8 cellular contexts compared by ENCODE assay signal in the genomic region with DNA sequence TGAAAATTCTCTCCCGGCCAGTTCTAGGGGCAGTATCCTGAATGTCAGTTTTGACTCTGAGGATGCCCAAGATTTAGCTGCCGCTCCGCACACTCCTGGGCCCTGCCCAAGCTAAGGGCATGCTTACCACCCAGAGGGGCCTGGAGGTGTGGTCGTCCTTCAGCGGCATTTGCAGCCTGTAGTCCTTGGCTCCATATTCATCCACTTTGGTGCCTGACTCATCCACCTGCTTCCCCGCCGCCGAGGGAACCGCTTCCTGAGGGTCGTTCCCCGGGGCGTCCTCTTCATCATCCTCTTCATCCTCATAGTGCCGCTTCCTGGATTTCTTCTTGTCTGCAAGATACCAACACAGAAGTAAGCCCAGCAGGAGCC. TPM values are rescaled to one million over a fixed set of nuclear protein-coding genes. Genes with fewer than 3 reads are reported as not detected.
DNase-seq lines count a peak whose midpoint lies in the region; ATAC-seq and TF ChIP-seq lines count a peak whose summit lies in the region.

No MANE protein-coding gene starts in this region.

- no peak for TF ChIP-seq POLR2A in prostate gland (IDR thresholded peaks at IDR 0.05)

- peak overlapping the region; percentile 42 to 77 for H3K27ac ChIP-seq in prostate gland

- H3K9me3 Mint-ChIP-seq in activated B cell treated with CpG ODN at 0.5 μM for 24 hours, result no peaks in the 10 kb centered on the region
- no peaks in the 10 kb centered on the region for H3K9me3 Mint-ChIP-seq in glutamatergic neuron (ENCODE audit: unreplicated experiment)

- peak overlapping the region; percentile 95 for H3K27ac Mint-ChIP-seq in activated B cell treated with CpG ODN at 0.5 μM for 24 hours
- H3K27ac Mint-ChIP-seq in glutamatergic neuron (ENCODE audit: unreplicated experiment), result peak overlapping the region; percentile 52

- no peak for ATAC-seq in activated B cell treated with CpG ODN at 0.5 μM for 24 hours (ENCODE audit: low read depth)
- ATAC-seq in GM21447 (IDR thresholded peaks at IDR 0.05; ENCODE audit: unreplicated experiment), result no peak

- H3K4me1 ChIP-seq in prostate gland (replicated peaks), result peaks cover 3% of the 10 kb centered on the region

- 10% methylated on average over 13 of the region's 13 CpGs for WGBS in prostate gland

- peak; percentile 20 for DNase-seq in AG20443 (ENCODE audit: low spot score)
- DNase-seq in HFF-Myc (ENCODE audit: extremely low read depth, low read depth), result no peak
- no peak for DNase-seq in activated B cell treated with CpG ODN at 0.5 μM for 24 hours
- DNase-seq in glutamatergic neuron, result no peak
- no peak for DNase-seq in prostate gland (ENCODE audit: low spot score)
- DNase-seq in NCI-H446 treated with DMSO at 0.1 percent for 48 hours (lab: John Stamatoyannopoulos, UW), result no peak
- DNase-seq in SKM-1 treated with dmso at 0.1 percent for 144 hours (lab: John Stamatoyannopoulos, UW; ENCODE audit: unreplicated experiment), result no peak

- no peaks in the 10 kb centered on the region for H3K27me3 ChIP-seq in prostate gland (replicated peaks; ENCODE audit: insufficient read depth)

- TF ChIP-seq CTCF in HFF-Myc (IDR thresholded peaks at IDR 0.05; ENCODE audit: low read depth, low read length, missing control alignments), result no peak
- TF ChIP-seq CTCF in activated B cell treated with CpG ODN at 0.5 μM for 24 hours (IDR thresholded peaks at IDR 0.05), result no peak
- TF ChIP-seq CTCF in glutamatergic neuron (IDR thresholded peaks at IDR 0.05; ENCODE audit: partially characterized antibody, unreplicated experiment), result no peak
- TF ChIP-seq CTCF in prostate gland (IDR thresholded peaks at IDR 0.05), result no peak

- POLR2A ChIA-PET in activated B cell treated with CpG ODN at 0.5 μM for 24 hours (lab: Charles Lee), result interaction anchor here (0.6 to 1.9 kb wide), 10 partner anchors 8 to 798 kb away, joined by 3 to 22 read pairs (median 6); a partner anchor contains a TSS

- intact Hi-C loops in activated B cell treated with CpG ODN at 0.5 μM for 24 hours (cut with micrococcal nuclease), result loop anchor here (1.0 to 10.0 kb wide), 4 partner anchors 212 to 734 kb away; a partner anchor contains a TSS
- intact Hi-C loops in prostate gland (cut with DNase I), result no loop called here

- H3K36me3 ChIP-seq in prostate gland, result peaks cover 13 to 21% of the 10 kb centered on the region in 2 donors

- H3K4me3 Mint-ChIP-seq in activated B cell treated with CpG ODN at 0.5 μM for 24 hours, result peak overlapping the region; percentile 97
- H3K4me3 Mint-ChIP-seq in glutamatergic neuron (ENCODE audit: unreplicated experiment), result peak overlapping the region; percentile 100

- peaks cover 25% of the 10 kb centered on the region for H3K4me1 Mint-ChIP-seq in activated B cell treated with CpG ODN at 0.5 μM for 24 hours
- peaks cover 8% of the 10 kb centered on the region for H3K4me1 Mint-ChIP-seq in glutamatergic neuron (ENCODE audit: low read depth, unreplicated experiment)

- peak overlapping the region; percentile 97 for H3K4me3 ChIP-seq in HFF-Myc (replicated peaks; ENCODE audit: low read depth, low read length)
- peak overlapping the region; percentile 65 to 89 for H3K4me3 ChIP-seq in prostate gland

- no peaks in the 10 kb centered on the region for H3K27me3 Mint-ChIP-seq in activated B cell treated with CpG ODN at 0.5 μM for 24 hours
- H3K27me3 Mint-ChIP-seq in glutamatergic neuron (ENCODE audit: unreplicated experiment), result peaks cover 2% of the 10 kb centered on the region

- H3K9me3 ChIP-seq in prostate gland, result no peaks in the 10 kb centered on the region

- H3K36me3 Mint-ChIP-seq in activated B cell treated with CpG ODN at 0.5 μM for 24 hours (ENCODE audit: low read depth) (peaks cover 47% of the 10 kb centered on the region), glutamatergic neuron (ENCODE audit: unreplicated experiment) (peaks cover 8% of the 10 kb centered on the region)

- CTCF ChIA-PET in activated B cell treated with CpG ODN at 0.5 μM for 24 hours (lab: Charles Lee), result interaction anchor here (0.9 to 1.4 kb wide), 3 partner anchors 122 to 186 kb away, joined by 3 to 10 read pairs (median 3); no protein-coding TSS in a partner anchor

RNA-seq across cellular contexts. Expression of a gene that starts 0.6 kb away (rescaled TPM):
- total RNA-seq in activated B cell treated with CpG ODN at 0.5 μM for 24 hours (55.9 and 65.6 TPM in 2 replicates), glutamatergic neuron (ENCODE audit: unreplicated experiment) (54.0 TPM), prostate gland (10 to 100 TPM; 29.8 to 61.3 TPM)
